ENCODE assay signal across 7 cellular contexts in genomic region chr4:122921300-122921699, GRCh38. TPM values are rescaled to one million over a fixed set of nuclear protein-coding genes. Genes with fewer than 3 reads are reported as not detected.
DNase-seq lines count a peak whose midpoint lies in the region; ATAC-seq and TF ChIP-seq lines count a peak whose summit lies in the region.

No MANE protein-coding gene starts in this region.

- H2AFZ ChIP-seq in SU-DHL-6 (ENCODE audit: low read depth, low read length, severe bottlenecking): no peak overlapping the region

- no peaks in the 10 kb centered on the region for H3K9me3 ChIP-seq in HAP-1
- no peaks in the 10 kb centered on the region for H3K9me3 ChIP-seq in SU-DHL-6 (ENCODE audit: insufficient read depth, low read length)
- H3K9me3 ChIP-seq in skeletal muscle tissue (ENCODE audit: control insufficient read depth in 3 of 3, low read length in 3 of 3): no peaks in the 10 kb centered on the region
- H3K9me3 ChIP-seq in left lung: no peaks in the 10 kb centered on the region
- H3K9me3 ChIP-seq in aorta (ENCODE audit: control insufficient read depth, low read length): no peaks in the 10 kb centered on the region

- no peak for TF ChIP-seq CTCF in SU-DHL-6 (IDR thresholded peaks at IDR 0.05; ENCODE audit: insufficient read depth, low read length, poor library complexity, severe bottlenecking)
- no peak for TF ChIP-seq CTCF in foreskin fibroblast (IDR thresholded peaks at IDR 0.05; ENCODE audit: low read depth, low read length)
- TF ChIP-seq CTCF in left lung (IDR thresholded peaks at IDR 0.05): no peak

- intact Hi-C loops in left lung (cut with DNase I): loop anchor here in 1 of 2 donors (10.0 kb wide), 1 partner anchor 316 kb away; no protein-coding TSS in a partner anchor
- intact Hi-C loops in aorta (cut with DNase I): loop anchor here (2.0 to 5.0 kb wide), 2 partner anchors 162 to 164 kb away; no protein-coding TSS in a partner anchor

- 82 to 83% methylated on average over 5 of the region's 5 CpGs for WGBS in aorta, 2 donors

- H3K36me3 ChIP-seq in HAP-1 (replicated peaks) (peaks cover 5% of the 10 kb centered on the region), SU-DHL-6 (ENCODE audit: low read length) (no peaks in the 10 kb centered on the region), skeletal muscle tissue (ENCODE audit: control insufficient read depth in 3 of 3, insufficient read depth in 3 of 3, low read length in 3 of 3) (peaks cover 0 to 2% (median 0%) of the 10 kb centered on the region in 3 donors), left lung (no peaks in the 10 kb centered on the region), aorta (ENCODE audit: control insufficient read depth in 1 of 2, insufficient read depth in 2 of 2, low read length in 1 of 2) (no peaks in the 10 kb centered on the region)

- in situ Hi-C loops in HAP-1 (cut with MboI; ENCODE audit: low sequenced_read_pairs): loop anchor here (5.0 to 10.0 kb wide), 2 partner anchors 169 to 316 kb away; no protein-coding TSS in a partner anchor

- TF ChIP-seq POLR2A in GM18505 (IDR thresholded peaks at IDR 0.05; ENCODE audit: borderline replicate concordance, extremely low read depth, insufficient read depth, insufficient read length): no peak

- no peak overlapping the region for H3K9ac ChIP-seq in SU-DHL-6 (ENCODE audit: low read length)
- H3K9ac ChIP-seq in skeletal muscle tissue (ENCODE audit: low read depth in 1 of 3, low read length in 3 of 3): no peak overlapping the region

- H3F3A ChIP-seq in SU-DHL-6 (ENCODE audit: insufficient read depth): peaks cover 8% of the 10 kb centered on the region

- H3K79me2 ChIP-seq in SU-DHL-6 (ENCODE audit: insufficient read depth, low read length): peaks cover 7% of the 10 kb centered on the region; the same call in 1 of the 2 replicates

- H3K9me2 ChIP-seq in SU-DHL-6 (replicated peaks; ENCODE audit: insufficient read depth, low read length): no peaks in the 10 kb centered on the region

- H3K27me3 ChIP-seq in HAP-1 (ENCODE audit: low read depth) (no peaks in the 10 kb centered on the region), SU-DHL-6 (ENCODE audit: low read length) (no peaks in the 10 kb centered on the region), skeletal muscle tissue (ENCODE audit: control insufficient read depth in 3 of 3, insufficient read depth in 3 of 3, low read length in 3 of 3) (no peaks in the 10 kb centered on the region), left lung (no peaks in the 10 kb centered on the region), aorta (ENCODE audit: control insufficient read depth in 1 of 2, insufficient read depth in 2 of 2, low read length in 1 of 2) (no peaks in the 10 kb centered on the region)

- peak overlapping the region; percentile 63 for H3K4me3 ChIP-seq in HAP-1
- peak overlapping the region; percentile 76 for H3K4me3 ChIP-seq in SU-DHL-6 (ENCODE audit: insufficient read depth, low read length, poor library complexity, severe bottlenecking)
- H3K4me3 ChIP-seq in foreskin fibroblast (ENCODE audit: low read depth in 1 of 2, low read length in 2 of 2): peak overlapping the region; percentile 62 to 86
- H3K4me3 ChIP-seq in skeletal muscle tissue (ENCODE audit: low read length in 3 of 3): peak overlapping the region; percentile 91 to 95 (median 92)
- H3K4me3 ChIP-seq in left lung: peak overlapping the region in 1 of 2 donors; percentile 92
- peak overlapping the region in 1 of 2 donors; percentile 73 for H3K4me3 ChIP-seq in aorta (ENCODE audit: low read length in 2 of 2)

- H3K4me1 ChIP-seq in HAP-1 (peaks cover 9% of the 10 kb centered on the region), skeletal muscle tissue (ENCODE audit: control insufficient read depth in 3 of 3, insufficient read depth in 3 of 3, low read length in 3 of 3) (peaks cover 8 to 13% (median 10%) of the 10 kb centered on the region in 3 donors), left lung (peaks cover 0 to 21% of the 10 kb centered on the region in 2 donors), aorta (ENCODE audit: control insufficient read depth in 1 of 2, insufficient read depth in 2 of 2, low read length in 2 of 2) (peaks cover 0 to 1% of the 10 kb centered on the region in 2 donors)

- DNase-seq in HAP-1 (ENCODE audit: low spot score in 2 of 2): no peak
- no peak for DNase-seq in foreskin fibroblast
- DNase-seq in left lung: no peak
- no peak for DNase-seq in aorta

- ATAC-seq in left lung (no peak), aorta (ENCODE audit: low FRiP score) (no peak), GM18505 (IDR thresholded peaks at IDR 0.05; ENCODE audit: unreplicated experiment) (no peak)

- H3K27ac ChIP-seq in SU-DHL-6 (ENCODE audit: low read depth, low read length): no peak overlapping the region
- H3K27ac ChIP-seq in skeletal muscle tissue (ENCODE audit: low read depth, low read length): no peak overlapping the region
- H3K27ac ChIP-seq in left lung: peak overlapping the region in 1 of 2 donors; percentile 80
- H3K27ac ChIP-seq in aorta (ENCODE audit: low read depth in 1 of 2, low read length in 2 of 2): no peak overlapping the region

- H3K4me2 ChIP-seq in SU-DHL-6 (ENCODE audit: low read depth, low read length, poor library complexity, severe bottlenecking): peak overlapping the region; percentile 76

- H4K20me1 ChIP-seq in SU-DHL-6 (ENCODE audit: low read depth, low read length): no peaks in the 10 kb centered on the region

RNA-seq across cellular contexts. Expression of gene NUDT6, which starts 1.1 kb away (rescaled TPM):
- total RNA-seq in skeletal muscle tissue: 9.9 TPM
- total RNA-seq in left lung: 1 to 10 TPM; 5.1 to 5.5 TPM
- 1 to 10 TPM; 4.0 to 5.9 TPM for total RNA-seq in aorta
- polyA plus RNA-seq in aorta: 1 to 10 TPM; 6.5 to 8.4 TPM
